Comparison of ENCODE assay signal across 8 cellular contexts in genomic region chr22:20508815-20509271, GRCh38. TPM values are rescaled to one million over a fixed set of nuclear protein-coding genes. Genes with fewer than 3 reads are reported as not detected.
DNase-seq lines count a peak whose midpoint lies in the region; ATAC-seq and TF ChIP-seq lines count a peak whose summit lies in the region.

No MANE protein-coding gene starts in this region.

- peak overlapping the region; percentile 29 for H3K4me3 ChIP-seq in CD8-positive, alpha-beta T cell (ENCODE audit: low read depth, low read length)
- peak overlapping the region; percentile 92 for H3K4me3 ChIP-seq in neural cell (ENCODE audit: low read length)

- H4K20me1 ChIP-seq in neural cell (ENCODE audit: insufficient read depth) = no peaks in the 10 kb centered on the region

- H3K36me3 ChIP-seq in CD8-positive, alpha-beta T cell (ENCODE audit: insufficient read depth, low read length) = peaks cover under 1% of the 10 kb centered on the region
- no peaks in the 10 kb centered on the region for H3K36me3 ChIP-seq in neural cell (ENCODE audit: insufficient read depth, low read length)

- intact Hi-C loops in CD8-positive, alpha-beta T cell (cut with DNase I, micrococcal nuclease) = loop anchor here (2.0 to 5.0 kb wide), 3 partner anchors 22 to 187 kb away; partner anchors contain the start of gene DGCR6L (in 1 of the 2)

- H3K27ac Mint-ChIP-seq in CD8-positive, alpha-beta T cell = peak overlapping the region; percentile 96
- peak overlapping the region; percentile 94 to 97 for H3K27ac Mint-ChIP-seq in effector memory CD8-positive, alpha-beta T cell

- no peaks in the 10 kb centered on the region for H3K9me2 ChIP-seq in neural cell (ENCODE audit: insufficient read depth, low read length)

- H3K79me2 ChIP-seq in neural cell (replicated peaks; ENCODE audit: insufficient read depth, low read length) = peaks cover 41% of the 10 kb centered on the region

- CTCF ChIA-PET in CD8-positive, alpha-beta T cell (lab: Charles Lee) = interaction anchor here (1.0 to 8.2 kb wide), 9 partner anchors 11 to 90 kb away, joined by 3 to 64 read pairs (median 7); no protein-coding TSS in a partner anchor

- H3K9me3 ChIP-seq in CD8-positive, alpha-beta T cell (ENCODE audit: low read length) = no peaks in the 10 kb centered on the region
- no peaks in the 10 kb centered on the region for H3K9me3 ChIP-seq in neural cell (ENCODE audit: low read length)

- H3K9me3 Mint-ChIP-seq in CD8-positive, alpha-beta T cell = no peaks in the 10 kb centered on the region
- no peaks in the 10 kb centered on the region for H3K9me3 Mint-ChIP-seq in effector memory CD8-positive, alpha-beta T cell

- TF ChIP-seq CTCF in CD8-positive, alpha-beta T cell (IDR thresholded peaks at IDR 0.05) = no peak
- TF ChIP-seq CTCF in neural cell (IDR thresholded peaks at IDR 0.05; ENCODE audit: poor library complexity, severe bottlenecking) = no peak

- TF ChIP-seq RAD21 in neural cell (conservative IDR thresholded peaks at IDR 0.05) = no peak

- peak overlapping the region; percentile 80 for H3K4me2 ChIP-seq in neural cell (ENCODE audit: low read length)

- H3K27ac ChIP-seq in CD8-positive, alpha-beta T cell (ENCODE audit: low read depth, low read length) = peak overlapping the region; percentile 2
- peak overlapping the region; percentile 19 for H3K27ac ChIP-seq in neural cell (ENCODE audit: low read length)

- H3K4me1 ChIP-seq in CD8-positive, alpha-beta T cell (ENCODE audit: insufficient read depth, low read length) = peaks cover 39% of the 10 kb centered on the region

- DNase-seq in CD8-positive, alpha-beta T cell = no peak
- DNase-seq in OCI-M1 (lab: John Stamatoyannopoulos, UW) = peak; percentile 67
- DNase-seq in effector memory CD8-positive, alpha-beta T cell = no peak
- DNase-seq in COLO829 (ENCODE audit: low spot score) = no peak
- DNase-seq in NCI-H524 treated with DMSO at 0.1 percent for 48 hours (lab: John Stamatoyannopoulos, UW) = no peak
- DNase-seq in HuH-7 (ENCODE audit: low spot score) = no peak

- no peaks in the 10 kb centered on the region for H3K27me3 ChIP-seq in CD8-positive, alpha-beta T cell (ENCODE audit: insufficient read depth, low read length)
- no peaks in the 10 kb centered on the region for H3K27me3 ChIP-seq in neural cell (ENCODE audit: insufficient read depth, low read depth, low read length)

- no peak for ATAC-seq in CD8-positive, alpha-beta T cell
- ATAC-seq in effector memory CD8-positive, alpha-beta T cell (replicated peaks) = no peak
- no peak for ATAC-seq in HG03045 (IDR thresholded peaks at IDR 0.05; ENCODE audit: unreplicated experiment)

- H3K27me3 Mint-ChIP-seq in CD8-positive, alpha-beta T cell (ENCODE audit: low read depth) = no peaks in the 10 kb centered on the region
- no peaks in the 10 kb centered on the region for H3K27me3 Mint-ChIP-seq in effector memory CD8-positive, alpha-beta T cell

- H3K36me3 Mint-ChIP-seq in CD8-positive, alpha-beta T cell = peaks cover 39% of the 10 kb centered on the region
- peaks cover 45% of the 10 kb centered on the region for H3K36me3 Mint-ChIP-seq in effector memory CD8-positive, alpha-beta T cell (ENCODE audit: insufficient read depth)

- peak overlapping the region; percentile 91 for H3K9ac ChIP-seq in neural cell (ENCODE audit: low read length)

- POLR2A ChIA-PET in CD8-positive, alpha-beta T cell (lab: Charles Lee) = interaction anchor here (0.7 to 5.0 kb wide), 8 partner anchors 11 to 206 kb away, joined by 3 to 39 read pairs (median 6); no protein-coding TSS in a partner anchor

- H2AFZ ChIP-seq in neural cell (ENCODE audit: low read depth, low read length) = no peak overlapping the region

- peak overlapping the region; percentile 95 for H3K4me3 Mint-ChIP-seq in CD8-positive, alpha-beta T cell
- peak overlapping the region; percentile 94 to 96 for H3K4me3 Mint-ChIP-seq in effector memory CD8-positive, alpha-beta T cell

- no peaks in the 10 kb centered on the region for H3F3A ChIP-seq in neural cell (ENCODE audit: insufficient read depth, low read length, poor library complexity, severe bottlenecking)

- peaks cover 55% of the 10 kb centered on the region for H3K4me1 Mint-ChIP-seq in CD8-positive, alpha-beta T cell (ENCODE audit: low read depth)
- H3K4me1 Mint-ChIP-seq in effector memory CD8-positive, alpha-beta T cell (ENCODE audit: low read depth in 2 of 2) = peaks cover 53 to 61% of the 10 kb centered on the region in 2 donors

- TF ChIP-seq EP300 in neural cell (conservative IDR thresholded peaks at IDR 0.05; ENCODE audit: poor library complexity, severe bottlenecking) = no peak

TF ChIP-seq in neural cell, 6 proteins besides CTCF, POLR2A, EP300 and RAD21:
- no peak for TF ChIP-seq SMC3 (conservative IDR thresholded peaks at IDR 0.05; ENCODE audit: poor library complexity)
- no peak for TF ChIP-seq REST (IDR thresholded peaks at IDR 0.05; ENCODE audit: borderline replicate concordance)
- TF ChIP-seq EZH2 (IDR thresholded peaks at IDR 0.05; ENCODE audit: borderline replicate concordance, insufficient read depth, low read length, poor library complexity, severe bottlenecking) = no peak
- no peak for TF ChIP-seq POLR2AphosphoS5 (IDR thresholded peaks at IDR 0.05)
- no peak for TF ChIP-seq TAF1 (IDR thresholded peaks at IDR 0.05; ENCODE audit: low read depth)
- TF ChIP-seq MXI1 (conservative IDR thresholded peaks at IDR 0.05; ENCODE audit: poor library complexity, severe bottlenecking) = no peak

RNA-seq across cellular contexts. Expression of gene MED15, which starts 1.4 kb away (rescaled TPM):
- total RNA-seq in CD8-positive, alpha-beta T cell = 100 to 1,000 TPM; 316 TPM
- 13.2 and 17.9 TPM in 2 replicates for polyA plus RNA-seq in neural cell
- polyA minus RNA-seq in neural cell = 20.7 and 32.9 TPM in 2 replicates

RNA-seq across cellular contexts. Expression of gene KLHL22, which starts 13.2 kb away (rescaled TPM):
- 10 to 100 TPM; 24.6 to 27.3 TPM for total RNA-seq in CD8-positive, alpha-beta T cell
- polyA plus RNA-seq in neural cell = 59.5 and 68.6 TPM in 2 replicates
- polyA minus RNA-seq in neural cell = 63.3 and 70.8 TPM in 2 replicates
